In genomic region chr6:42128460-42129359, GRCh38 we compare ENCODE assay signal across 24 cellular contexts. TPM values are rescaled to one million over a fixed set of nuclear protein-coding genes. Genes with fewer than 3 reads are reported as not detected.
A peak's percentile ranks its signal among the peaks of the same experiment; 100 is the strongest.
DNase-seq lines count a peak whose midpoint lies in the region; ATAC-seq, FAIRE-seq and TF ChIP-seq lines count a peak whose summit lies in the region.
"Had no signal": no experiment of that assay in that cellular context is flagged by ENCODE, and none has a peak within 500 bp of the region (broad histone marks: within the 10 kb centered on the region; RNA-seq: fewer than 3 reads in every experiment).

No MANE protein-coding gene starts in this region.

- no peak overlapping the region for H3K27ac ChIP-seq in right atrium auricular region
- H3K27ac ChIP-seq: BLaER1 treated with 17β-estradiol and CSF1 and Interleukin-3, amounts not matched to agents 10 nM and 100 nM; esophagus muscularis mucosa; SJCRH30 had no signal

- H3K4me3 Mint-ChIP-seq in activated CD8-positive, alpha-beta T cell treated with anti-CD3 and anti-CD28 coated beads, Interleukin-2, amount 10 ng/mL, durations not matched to agents 7 days and 5 days: no peak overlapping the region
- H3K4me3 Mint-ChIP-seq: T-helper 17 cell had no signal

- no peaks in the 10 kb centered on the region for H3K27me3 ChIP-seq in right atrium auricular region
- H3K27me3 ChIP-seq: BLaER1 treated with 17β-estradiol and CSF1 and Interleukin-3, amounts not matched to agents 10 nM and 100 nM had no signal

- FAIRE-seq in urothelium cell line (lab: Jason Lieb, UNC): no peak
- FAIRE-seq: GM18507 had no signal

- ATAC-seq in Right ventricle myocardium superior (ENCODE audit: poor library complexity) (peak; percentile 65), HG03196 (IDR thresholded peaks at IDR 0.05; ENCODE audit: unreplicated experiment) (no peak)
- ATAC-seq in activated CD8-positive, alpha-beta T cell treated with anti-CD3 and anti-CD28 coated beads, Interleukin-2, amount 10 ng/mL, durations not matched to agents 7 days and 5 days: no peak
- ATAC-seq: mucosa of descending colon, T-helper 17 cell had no signal

- POLR2A ChIA-PET in activated CD8-positive, alpha-beta T cell treated with anti-CD3 and anti-CD28 coated beads, Interleukin-2, amount 10 ng/mL, durations not matched to agents 7 days and 5 days (lab: Charles Lee): no interaction called here

- H3K4me1 Mint-ChIP-seq in activated CD8-positive, alpha-beta T cell treated with anti-CD3 and anti-CD28 coated beads, Interleukin-2, amount 10 ng/mL, durations not matched to agents 7 days and 5 days (ENCODE audit: low read depth): no peaks in the 10 kb centered on the region
- H3K4me1 Mint-ChIP-seq: T-helper 17 cell had no signal

- H3K9me3 ChIP-seq in right atrium auricular region: no peaks in the 10 kb centered on the region
- H3K9me3 ChIP-seq: BLaER1 treated with 17β-estradiol and CSF1 and Interleukin-3, amounts not matched to agents 10 nM and 100 nM; esophagus muscularis mucosa; mucosa of descending colon; SJCRH30 had no signal

- DNase-seq in Right ventricle myocardium superior: peak; percentile 49
- no peak for DNase-seq in right atrium auricular region (ENCODE audit: low spot score)
- DNase-seq in fibroblast of villous mesenchyme (ENCODE audit: low read depth): peak; percentile 23
- peak; percentile 55 to 72 for DNase-seq in lung microvascular endothelial cell (ENCODE audit: low read depth in 2 of 2)
- no peak for DNase-seq in NCI-H1105 (lab: John Stamatoyannopoulos, UW)
- DNase-seq in activated CD8-positive, alpha-beta T cell treated with anti-CD3 and anti-CD28 coated beads, Interleukin-2, amount 10 ng/mL, durations not matched to agents 7 days and 5 days: no peak
- no peak for DNase-seq in urothelium cell line (ENCODE audit: low spot score)
- DNase-seq: activated CD4-positive, alpha-beta T cell treated with anti-CD3 and anti-CD28 coated beads, Interleukin-2, amount 50 U/mL, for 48 hours; activated naive CD4-positive, alpha-beta T cell; activated T-cell treated with anti-CD3 and anti-CD28 coated beads, Interleukin-2, amount 50 U/mL, for 1 hour; cerebellar nuclear complex; effector memory CD4-positive, alpha-beta T cell; mucosa of descending colon; NCI-H1436; NCI-H526 treated with DMSO at 0.1 percent for 48 hours; occipital lobe; substantia nigra; T-helper 17 cell had no signal

- no peak overlapping the region for H3K27ac Mint-ChIP-seq in activated CD8-positive, alpha-beta T cell treated with anti-CD3 and anti-CD28 coated beads, Interleukin-2, amount 10 ng/mL, durations not matched to agents 7 days and 5 days
- H3K27ac Mint-ChIP-seq: T-helper 17 cell had no signal

- intact Hi-C loops in Right ventricle myocardium superior (cut with DNase I): no loop called here

- no peaks in the 10 kb centered on the region for H3K9me3 Mint-ChIP-seq in activated CD8-positive, alpha-beta T cell treated with anti-CD3 and anti-CD28 coated beads, Interleukin-2, amount 10 ng/mL, durations not matched to agents 7 days and 5 days (ENCODE audit: insufficient read depth)

- no peak overlapping the region for H3K4me3 ChIP-seq in right atrium auricular region
- no peak overlapping the region for H3K4me3 ChIP-seq in fibroblast of villous mesenchyme (ENCODE audit: low read depth, low read length)
- H3K4me3 ChIP-seq: BLaER1 treated with 17β-estradiol and CSF1 and Interleukin-3, amounts not matched to agents 10 nM and 100 nM; esophagus muscularis mucosa; mucosa of descending colon; SJCRH30 had no signal

- CTCF ChIA-PET in activated CD8-positive, alpha-beta T cell treated with anti-CD3 and anti-CD28 coated beads, Interleukin-2, amount 10 ng/mL, durations not matched to agents 7 days and 5 days (lab: Charles Lee): interaction anchor here (0.9 to 1.5 kb wide), 4 partner anchors 9 to 419 kb away, joined by 3 read pairs; no protein-coding TSS in a partner anchor

- H3K4me1 ChIP-seq in right atrium auricular region: peaks cover 0 to 9% of the 10 kb centered on the region in 2 donors
- H3K4me1 ChIP-seq: SJCRH30 had no signal

- no peaks in the 10 kb centered on the region for H3K36me3 ChIP-seq in right atrium auricular region
- H3K36me3 ChIP-seq: BLaER1 treated with 17β-estradiol and CSF1 and Interleukin-3, amounts not matched to agents 10 nM and 100 nM; esophagus muscularis mucosa; SJCRH30 had no signal

- no peaks in the 10 kb centered on the region for H3K36me3 Mint-ChIP-seq in activated CD8-positive, alpha-beta T cell treated with anti-CD3 and anti-CD28 coated beads, Interleukin-2, amount 10 ng/mL, durations not matched to agents 7 days and 5 days (ENCODE audit: low read depth)

- H3K27me3 Mint-ChIP-seq in activated CD8-positive, alpha-beta T cell treated with anti-CD3 and anti-CD28 coated beads, Interleukin-2, amount 10 ng/mL, durations not matched to agents 7 days and 5 days (ENCODE audit: low read depth): no peaks in the 10 kb centered on the region

- TF ChIP-seq CTCF in right atrium auricular region (IDR thresholded peaks at IDR 0.05) (peak in 1 of 2 donors; percentile 36), fibroblast of villous mesenchyme (IDR thresholded peaks at IDR 0.05; ENCODE audit: insufficient read depth, low read depth, low read length) (no peak)

RNA-seq across cellular contexts. Expression of gene C6orf132, which starts 13.7 kb away (rescaled TPM):
- total RNA-seq in Right ventricle myocardium superior: 1.9 TPM
- total RNA-seq in right atrium auricular region: 1 to 10 TPM; 1.9 to 2.8 TPM
- 2.6 and 4.3 TPM in 2 replicates for total RNA-seq in fibroblast of villous mesenchyme
- under 0.01 TPM in 2 replicates for total RNA-seq in lung microvascular endothelial cell
- under 1 TPM in 1 of 2 experiments, not detected in 1; 0.03 TPM for total RNA-seq in activated CD8-positive, alpha-beta T cell treated with anti-CD3 and anti-CD28 coated beads, Interleukin-2, amount 10 ng/mL, durations not matched to agents 7 days and 5 days
- total RNA-seq: occipital lobe, SJCRH30, T-helper 17 cell had no signal

RNA-seq across cellular contexts. Expression of gene GUCA1A, which starts 44.5 kb away (rescaled TPM):
- total RNA-seq in Right ventricle myocardium superior (not detected), right atrium auricular region (not detected), fibroblast of villous mesenchyme (0.32 TPM in 1 of 2 replicates, not detected in the other), lung microvascular endothelial cell (not detected in 2 replicates)
- not detected for total RNA-seq in activated CD8-positive, alpha-beta T cell treated with anti-CD3 and anti-CD28 coated beads, Interleukin-2, amount 10 ng/mL, durations not matched to agents 7 days and 5 days
- total RNA-seq: esophagus muscularis mucosa, MCF 10A, mucosa of descending colon, SJCRH30, T-helper 17 cell had no signal

Comparison
In these comparisons a context has a peak if more than half of its experiments do, and no peak if none do; other contexts are left out.
1. DNase-seq: peak in Right ventricle myocardium superior (single experiment), fibroblast of villous mesenchyme (single experiment) and lung microvascular endothelial cell (2 of 2); none in right atrium auricular region (single experiment), NCI-H1105 (single experiment), activated CD8-positive, alpha-beta T cell treated with anti-CD3 and anti-CD28 coated beads, Interleukin-2, amount 10 ng/mL, durations not matched to agents 7 days and 5 days (single experiment) and urothelium cell line (single experiment).